Comparison of ENCODE assay signal across 26 cellular contexts in genomic region chr12:59744564-59744963, GRCh38.
"Had no signal": no experiment of that assay in that cellular context is flagged by ENCODE, and none has a peak within 500 bp of the region (broad histone marks: within the 10 kb centered on the region; RNA-seq: fewer than 3 reads in every experiment).

No MANE protein-coding gene starts in this region.

- ATAC-seq: left lobe of liver; mucosa of descending colon; naive thymus-derived CD4-positive, alpha-beta T cell; natural killer cell treated with Interleukin-12 subunit alpha and Interleukin-12 subunit beta and Interleukin-15 and Interleukin-18, amount 100 ng/mL, for 72 hours; pancreas; right lobe of liver; stimulated activated naive B cell treated with anti-CD40 and anti-IgM and Interleukin-4, amounts not matched to agents 10 μg/mL and 1 μg/mL and 100 μg/mL, for 72 hours; stimulated activated naive CD8-positive, alpha-beta T cell treated with anti-CD3 and anti-CD28 coated beads, Interleukin-15, Interleukin-2, amounts not matched to agents 100 U/mL and 50 U/mL, for 24 hours had no signal

- DNase-seq: islet precursor cell; mesendoderm; midbrain; mucosa of descending colon; naive thymus-derived CD4-positive, alpha-beta T cell; nucleus accumbens; pancreas; retina; right lobe of liver; stimulated activated CD4-positive, alpha-beta T cell treated with anti-CD3 and anti-CD28 coated beads, Interleukin-1b, Interleukin-23, amount 100 ng/mL, for 48 hours; stimulated activated CD4-positive, alpha-beta T cell treated with anti-CD3 and anti-CD28 coated beads, Interleukin-2, amount 100 ng/mL, for 48 hours; stimulated activated CD4-positive, alpha-beta T cell treated with anti-CD3 and anti-CD28 coated beads, Interleukin-4, amount 100 ng/mL, for 4 hours; stimulated activated naive B cell treated with anti-CD40 and anti-IgM and Interleukin-4, amounts not matched to agents 10 μg/mL and 1 μg/mL and 100 μg/mL, for 72 hours; stimulated activated naive CD8-positive, alpha-beta T cell treated with anti-CD3 and anti-CD28 coated beads, Interleukin-15, Interleukin-2, amounts not matched to agents 100 U/mL and 50 U/mL, for 24 hours; stomach; testis; thyroid gland; transverse colon; upper lobe of left lung had no signal

- H3K36me3 ChIP-seq: pancreas, prostate gland, right lobe of liver, thyroid gland, transverse colon, upper lobe of left lung, vagina had no signal

- H3K27me3 ChIP-seq: hepatocyte, pancreas, right lobe of liver, stomach, testis, thyroid gland, transverse colon, upper lobe of left lung, vagina had no signal

- H3K27ac ChIP-seq: hepatocyte, pancreas, prostate gland, right lobe of liver, stomach, testis, thyroid gland, transverse colon, upper lobe of left lung, vagina had no signal

- H3K9me3 ChIP-seq: mucosa of descending colon, pancreas, prostate gland, right lobe of liver, stomach, testis, thyroid gland, upper lobe of left lung, vagina had no signal

- H3K4me1 ChIP-seq: pancreas, prostate gland, right lobe of liver, stomach, testis, thyroid gland, transverse colon, upper lobe of left lung, vagina had no signal

- H3K4me3 ChIP-seq: hepatocyte, lung, mucosa of descending colon, pancreas, prostate gland, right lobe of liver, smooth muscle cell, stomach, testis, thyroid gland, transverse colon, upper lobe of left lung, vagina had no signal
